In genomic region chr16:29807426-29808218, GRCh38 we compare ENCODE assay signal across 1 cellular context.
TF ChIP-seq lines count a peak whose summit lies in the region.

No MANE protein-coding gene starts in this region.

TF ChIP-seq in HepG2, 621 proteins besides CTCF, POLR2A, EP300 and RAD21 (continued from another document):
- peak; percentile 94 for TF ChIP-seq SKIL (CRISPR knock-in tag; IDR thresholded peaks at IDR 0.05; ENCODE audit: borderline replicate concordance)
- TF ChIP-seq GATAD2A (CRISPR knock-in tag; IDR thresholded peaks at IDR 0.05) = peak; percentile 75
- peak; percentile 88; the same call in 1 of the 2 replicates for TF ChIP-seq TEF (CRISPR knock-in tag; IDR thresholded peaks at IDR 0.05)
- TF ChIP-seq ZBTB7B (CRISPR knock-in tag; IDR thresholded peaks at IDR 0.05) = peak; percentile 81; the same call in 1 of the 2 replicates
- peak; percentile 99 for TF ChIP-seq ZNF883 (CRISPR knock-in tag; IDR thresholded peaks at IDR 0.05; ENCODE audit: not compliant biosample characterization)
- TF ChIP-seq ZNF138 (CRISPR knock-in tag; IDR thresholded peaks at IDR 0.05; ENCODE audit: low read depth) = peak; percentile 96
- 0 out of 2 replicates have a peak, but pooled peaks have one; percentile 17 for TF ChIP-seq ADNP (CRISPR knock-in tag; IDR thresholded peaks at IDR 0.05)
TF ChIP-seq in HepG2: peak in this region for 472.
